30 cellular contexts compared by ENCODE assay signal in genomic region chr4:125200556-125200955, GRCh38.
"Had no signal": no experiment of that assay in that cellular context is flagged by ENCODE, and none has a peak within 500 bp of the region (broad histone marks: within the 10 kb centered on the region; RNA-seq: fewer than 3 reads in every experiment).

No MANE protein-coding gene starts in this region.

- H3K4me2 ChIP-seq: hepatocyte had no signal

- ATAC-seq: activated CD4-positive, alpha-beta T cell treated with anti-CD3 and anti-CD28 coated beads for 36 hours; activated naive CD4-positive, alpha-beta T cell treated with anti-CD3 and anti-CD28 coated beads, Interleukin-2, amount 50 U/mL, for 72 hours; activated T-helper 17 cell treated with anti-CD3 and anti-CD28 coated beads, Interleukin-2, amount 50 U/mL, for 72 hours; left ventricle myocardium superior had no signal

- H3K4me3 ChIP-seq: adrenal gland, ascending aorta, hepatocyte, spleen, testis had no signal

- H3K36me3 ChIP-seq: adrenal gland, ascending aorta, brain microvascular endothelial cell, spleen had no signal

- H3K9me3 ChIP-seq: adrenal gland, ascending aorta, testis had no signal

- H2AFZ ChIP-seq: hepatocyte had no signal

- H3K4me1 ChIP-seq: adrenal gland, ascending aorta, spleen, testis had no signal

- H3K27me3 ChIP-seq: adrenal gland, ascending aorta, brain microvascular endothelial cell, hepatocyte, spleen, testis had no signal

- H3K27ac ChIP-seq: adrenal gland, ascending aorta, brain microvascular endothelial cell, hepatocyte, spleen, testis had no signal

- DNase-seq: activated B cell treated with CpG ODN at 0.5 μM for 24 hours; activated CD4-positive, alpha-beta T cell treated with anti-CD3 and anti-CD28 coated beads for 36 hours; activated CD4-positive, alpha-beta T cell treated with anti-CD3 and anti-CD28 coated beads, Interleukin-2, amount 50 U/mL, for 4 hours; activated CD8-positive, alpha-beta memory T cell treated with anti-CD3 and anti-CD28 coated beads for 24 hours; activated CD8-positive, alpha-beta memory T cell treated with anti-CD3 and anti-CD28 coated beads, Interleukin-2, amount 50 U/mL, for 4 hours; activated T-cell treated with anti-CD3 and anti-CD28 coated beads, Interleukin-2, amount 50 U/mL, for 24 hours; adrenal gland; brain microvascular endothelial cell; caudate nucleus; dermis blood vessel endothelial cell; effector CD8-positive, alpha-beta T cell; foreskin melanocyte; glutamatergic neuron; immature natural killer cell; left ventricle myocardium superior; mammary epithelial cell; occipital lobe; posterior cingulate gyrus; retina; spleen; stimulated activated CD4-positive, alpha-beta T cell treated with anti-CD3 and anti-CD28 coated beads, Interleukin-4, amount 100 ng/mL, for 1 hour; stimulated activated naive CD4-positive, alpha-beta T cell; T-helper 1 cell; T-helper 9 cell; testis; trophoblast cell had no signal

- H3K79me2 ChIP-seq: hepatocyte had no signal
